In genomic region chr6:10368841-10369240, GRCh38 we compare ENCODE assay signal across 28 cellular contexts. TPM values are rescaled to one million over a fixed set of nuclear protein-coding genes. Genes with fewer than 3 reads are reported as not detected.
"Had no signal": no experiment of that assay in that cellular context is flagged by ENCODE, and none has a peak within 500 bp of the region (broad histone marks: within the 10 kb centered on the region; RNA-seq: fewer than 3 reads in every experiment).

No MANE protein-coding gene starts in this region.

- FAIRE-seq: colon, endometrium, islet of Langerhans, kidney had no signal

- H3K36me3 ChIP-seq: esophagus squamous epithelium, gastrocnemius medialis, heart right ventricle, left lung, lower lobe of right lung had no signal

- H3K9me3 Mint-ChIP-seq: dendritic cell treated with granulocyte-macrophage colony-stimulating factor and Interleukin-4, amounts not matched to agents 40 ng/mL and 50 ng/mL, for 4 days had no signal

- DNase-seq: cortex of kidney; effector CD8-positive, alpha-beta T cell; erythroblast; esophagus squamous epithelium; foreskin fibroblast; foreskin melanocyte; gastrocnemius medialis; glutamatergic neuron; head of caudate nucleus; heart right ventricle; hippocampal formation; kidney; kidney glomerular epithelial cell; left colon; left lung; left ventricle myocardium superior; lower lobe of right lung; mesenchymal stem cell; mucosa of descending colon; naive B cell had no signal

- H3K27me3 ChIP-seq: esophagus squamous epithelium had no signal

- H3K9me3 ChIP-seq: esophagus squamous epithelium, gastrocnemius medialis, lower lobe of right lung, mucosa of descending colon had no signal

- H3K36me3 Mint-ChIP-seq: naive B cell had no signal

- H3K27ac Mint-ChIP-seq: dendritic cell treated with granulocyte-macrophage colony-stimulating factor and Interleukin-4, amounts not matched to agents 40 ng/mL and 50 ng/mL, for 4 days; mesothelial cell of epicardium; naive B cell had no signal

- H3K4me1 Mint-ChIP-seq: naive B cell had no signal

- H3K4me1 ChIP-seq: esophagus squamous epithelium, gastrocnemius medialis, heart right ventricle, left lung, lower lobe of right lung had no signal

- ATAC-seq: esophagus mucosa, gastrocnemius medialis, heart right ventricle, left colon, left lung, left ventricle myocardium superior, lower lobe of right lung, mucosa of descending colon had no signal

- H3K4me3 ChIP-seq: esophagus squamous epithelium, gastrocnemius medialis, heart right ventricle, left lung, lower lobe of right lung, mucosa of descending colon had no signal

- H3K4me3 Mint-ChIP-seq: dendritic cell treated with granulocyte-macrophage colony-stimulating factor and Interleukin-4, amounts not matched to agents 40 ng/mL and 50 ng/mL, for 4 days; mesothelial cell of epicardium; naive B cell had no signal

- H3K27ac ChIP-seq: esophagus squamous epithelium, gastrocnemius medialis, heart right ventricle, left lung, lower lobe of right lung had no signal

RNA-seq across cellular contexts. Expression of gene TFAP2A, which starts 46.0 kb away (rescaled TPM):
- total RNA-seq: dermis microvascular lymphatic vessel endothelial cell, gastrocnemius medialis, lung microvascular endothelial cell had no signal
